In the genomic region with DNA sequence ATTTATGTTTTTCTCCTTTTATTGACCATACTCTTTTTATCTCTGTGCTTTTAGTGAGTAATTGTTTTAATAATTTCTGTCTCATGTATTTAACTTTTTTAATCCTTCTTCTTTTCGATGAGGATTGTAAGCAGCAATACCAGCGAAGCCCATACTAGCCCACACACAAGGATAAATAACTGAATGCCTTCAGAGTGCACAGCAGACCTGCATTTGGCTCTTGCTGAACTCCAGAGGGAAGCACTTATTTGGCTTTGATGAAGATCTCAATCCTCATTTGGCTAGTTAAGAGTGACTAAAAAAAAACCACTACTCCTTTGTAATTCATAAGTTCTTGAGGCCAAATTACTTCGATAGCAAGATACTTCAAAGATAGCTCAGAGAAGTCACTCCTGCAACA, we compare ENCODE assay signal across 32 cellular contexts.
"Had no signal": no experiment of that assay in that cellular context is flagged by ENCODE, and none has a peak within 500 bp of the region (broad histone marks: within the 10 kb centered on the region; RNA-seq: fewer than 3 reads in every experiment).

No MANE protein-coding gene starts in this region.

- DNase-seq: activated CD4-positive, alpha-beta memory T cell treated with anti-CD3 and anti-CD28 coated beads, Interleukin-2, amount 10 ng/mL, durations not matched to agents 7 days and 5 days; activated CD4-positive, alpha-beta T cell treated with anti-CD3 and anti-CD28 coated beads for 1 hour; activated CD4-positive, alpha-beta T cell treated with anti-CD3 and anti-CD28 coated beads for 36 hours; activated CD4-positive, alpha-beta T cell treated with anti-CD3 and anti-CD28 coated beads for 48 hours; activated CD4-positive, alpha-beta T cell treated with anti-CD3 and anti-CD28 coated beads, Interleukin-2, amount 10 ng/mL, durations not matched to agents 7 days and 5 days; activated CD4-positive, alpha-beta T cell treated with anti-CD3 and anti-CD28 coated beads, Interleukin-2, amount 50 U/mL, for 48 hours; activated CD4-positive, CD25-positive, alpha-beta regulatory T cell; activated CD8-positive, alpha-beta memory T cell treated with anti-CD3 and anti-CD28 coated beads for 24 hours; activated CD8-positive, alpha-beta memory T cell treated with anti-CD3 and anti-CD28 coated beads, Interleukin-2, amount 10 ng/mL, durations not matched to agents 7 days and 5 days; activated CD8-positive, alpha-beta memory T cell treated with anti-CD3 and anti-CD28 coated beads, Interleukin-2, amount 50 U/mL, for 48 hours; activated CD8-positive, alpha-beta T cell treated with anti-CD3 and anti-CD28 coated beads, Interleukin-2, amount 10 ng/mL, durations not matched to agents 7 days and 5 days; activated effector memory CD4-positive, alpha-beta T cell treated with Interleukin-2 at 50 U/mL for 16 hours; activated gamma-delta T cell; activated naive CD4-positive, alpha-beta T cell treated with anti-CD3 and anti-CD28 coated beads, Interleukin-2, amount 10 ng/mL, durations not matched to agents 7 days and 5 days; activated naive CD4-positive, alpha-beta T cell treated with Interleukin-2 at 50 U/mL for 16 hours; activated naive CD8-positive, alpha-beta T cell treated with anti-CD3 and anti-CD28 coated beads, Interleukin-2, amount 10 ng/mL, durations not matched to agents 7 days and 5 days; activated naive CD8-positive, alpha-beta T cell treated with anti-CD3 and anti-CD28 coated beads, Interleukin-2, amount 50 U/mL, for 24 hours; activated T-cell treated with anti-CD3 and anti-CD28 coated beads, Interleukin-2, amount 50 U/mL, for 24 hours; activated T-cell treated with anti-CD3 and anti-CD28 coated beads, Interleukin-2, amount 50 U/mL, for 48 hours; amygdala; anterior cingulate cortex; body of pancreas; brain microvascular endothelial cell; central memory CD4-positive, alpha-beta T cell; T-helper 1 cell; T-helper 2 cell; T-helper 9 cell; WERI-Rb-1 had no signal

- H3K27ac ChIP-seq: ascending aorta, body of pancreas, brain microvascular endothelial cell, breast epithelium, WERI-Rb-1 had no signal

- H3K9me3 ChIP-seq: ascending aorta, body of pancreas, breast epithelium had no signal

- ATAC-seq: activated CD4-positive, alpha-beta T cell treated with anti-CD3 and anti-CD28 coated beads for 36 hours; activated CD4-positive, CD25-positive, alpha-beta regulatory T cell treated with anti-CD3 and anti-CD28 coated beads, Interleukin-2, amount 50 U/mL, for 24 hours; activated CD8-positive, alpha-beta memory T cell treated with anti-CD3 and anti-CD28 coated beads, Interleukin-2, amount 10 ng/mL, durations not matched to agents 7 days and 5 days; activated CD8-positive, alpha-beta T cell treated with anti-CD3 and anti-CD28 coated beads, Interleukin-2, amount 10 ng/mL, durations not matched to agents 7 days and 5 days; activated naive CD8-positive, alpha-beta T cell treated with anti-CD3 and anti-CD28 coated beads, Interleukin-2, amount 50 U/mL, for 24 hours; body of pancreas; WTC11 had no signal

- H3K36me3 ChIP-seq: ascending aorta, brain microvascular endothelial cell, breast epithelium, WERI-Rb-1 had no signal

- H3K4me1 ChIP-seq: ascending aorta, body of pancreas, breast epithelium had no signal

- H3K27me3 ChIP-seq: ascending aorta, body of pancreas, brain microvascular endothelial cell, breast epithelium had no signal

- H3K4me3 ChIP-seq: ascending aorta, body of pancreas, breast epithelium had no signal
